In the genomic region with DNA sequence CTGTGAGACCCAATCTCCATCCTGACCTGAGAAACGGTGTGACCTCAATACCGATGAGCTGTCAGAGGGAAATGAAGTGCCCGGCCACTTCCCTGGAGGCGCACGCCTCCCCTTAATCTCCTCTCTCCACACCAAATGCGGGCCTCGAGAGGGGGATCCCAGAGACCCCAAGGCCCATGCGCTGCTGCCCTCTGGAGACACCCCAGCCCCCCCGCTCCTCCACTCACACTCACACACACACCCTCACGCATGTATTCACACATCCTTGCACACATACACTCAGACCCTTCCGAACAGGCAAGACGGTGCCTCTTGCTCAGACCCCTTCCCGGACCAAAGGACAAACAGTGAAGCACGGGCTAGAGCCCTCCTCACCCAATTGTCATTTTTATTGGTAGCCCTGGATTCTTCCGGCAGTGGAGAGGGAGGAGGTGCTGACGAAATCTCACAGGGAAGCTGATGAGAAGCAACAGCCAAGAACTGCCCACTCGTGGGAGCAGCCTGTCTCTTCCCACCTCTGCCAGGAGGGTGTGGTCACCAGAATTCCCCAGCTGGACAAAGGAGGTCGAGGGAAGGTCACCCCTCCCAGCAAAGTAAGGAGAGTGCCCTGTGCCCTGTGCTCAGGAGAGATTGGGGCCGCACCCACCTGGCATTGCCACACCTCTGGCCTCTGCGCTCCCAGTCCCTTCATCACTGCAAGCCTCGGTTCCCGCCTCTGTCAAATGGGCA, we compare ENCODE assay signal across 18 cellular contexts.
A peak's percentile ranks its signal among the peaks of the same experiment; 100 is the strongest.
DNase-seq lines count a peak whose midpoint lies in the region; ATAC-seq and TF ChIP-seq lines count a peak whose summit lies in the region.
"Had no signal": no experiment of that assay in that cellular context is flagged by ENCODE, and none has a peak within 500 bp of the region (broad histone marks: within the 10 kb centered on the region; RNA-seq: fewer than 3 reads in every experiment).

No MANE protein-coding gene starts in this region.

- peaks cover 42% of the 10 kb centered on the region for H3K4me1 Mint-ChIP-seq in GM23338
- H3K4me1 Mint-ChIP-seq in effector memory CD8-positive, alpha-beta T cell (ENCODE audit: low read depth in 2 of 2) = peaks cover 5 to 7% of the 10 kb centered on the region in 2 donors
- peaks cover 4% of the 10 kb centered on the region for H3K4me1 Mint-ChIP-seq in activated CD8-positive, alpha-beta T cell treated with anti-CD3 and anti-CD28 coated beads, Interleukin-2, amount 10 ng/mL, durations not matched to agents 7 days and 5 days (ENCODE audit: low read depth)

- H3K4me2 ChIP-seq in GM23338 = no peak overlapping the region
- H3K4me2 ChIP-seq: PC-9 had no signal

- peaks cover 10% of the 10 kb centered on the region for H3K27me3 Mint-ChIP-seq in GM23338 (ENCODE audit: insufficient read depth, low read depth, poor library complexity)
- no peaks in the 10 kb centered on the region for H3K27me3 Mint-ChIP-seq in effector memory CD8-positive, alpha-beta T cell
- peaks cover 16% of the 10 kb centered on the region for H3K27me3 Mint-ChIP-seq in activated CD8-positive, alpha-beta T cell treated with anti-CD3 and anti-CD28 coated beads, Interleukin-2, amount 10 ng/mL, durations not matched to agents 7 days and 5 days (ENCODE audit: low read depth)
- H3K27me3 Mint-ChIP-seq: CD4-positive, alpha-beta T cell had no signal

- POLR2A ChIA-PET in activated CD8-positive, alpha-beta T cell treated with anti-CD3 and anti-CD28 coated beads, Interleukin-2, amount 10 ng/mL, durations not matched to agents 7 days and 5 days (lab: Charles Lee) = no interaction called here

- no peak for ATAC-seq in GM23338
- ATAC-seq in effector memory CD8-positive, alpha-beta T cell (replicated peaks) = no peak
- ATAC-seq in right cardiac atrium = peak; percentile 86 to 91
- no peak for ATAC-seq in activated CD8-positive, alpha-beta T cell treated with anti-CD3 and anti-CD28 coated beads, Interleukin-2, amount 10 ng/mL, durations not matched to agents 7 days and 5 days
- no peak for ATAC-seq in GM21737 (IDR thresholded peaks at IDR 0.05; ENCODE audit: unreplicated experiment)
- ATAC-seq: naive thymus-derived CD4-positive, alpha-beta T cell had no signal

- peaks cover 3% of the 10 kb centered on the region; the same call in 1 of the 3 replicates for H3K36me3 Mint-ChIP-seq in GM23338 (ENCODE audit: low read depth)
- peaks cover 4% of the 10 kb centered on the region for H3K36me3 Mint-ChIP-seq in effector memory CD8-positive, alpha-beta T cell (ENCODE audit: insufficient read depth)
- no peaks in the 10 kb centered on the region for H3K36me3 Mint-ChIP-seq in activated CD8-positive, alpha-beta T cell treated with anti-CD3 and anti-CD28 coated beads, Interleukin-2, amount 10 ng/mL, durations not matched to agents 7 days and 5 days (ENCODE audit: low read depth)
- H3K36me3 Mint-ChIP-seq: naive thymus-derived CD4-positive, alpha-beta T cell had no signal

- H3K27ac Mint-ChIP-seq in GM23338 = 0 out of 2 replicates have a peak overlapping the region, but pooled peaks have one; percentile 25
- H3K27ac Mint-ChIP-seq in effector memory CD8-positive, alpha-beta T cell = peak overlapping the region; percentile 8 to 22
- no peak overlapping the region for H3K27ac Mint-ChIP-seq in activated CD8-positive, alpha-beta T cell treated with anti-CD3 and anti-CD28 coated beads, Interleukin-2, amount 10 ng/mL, durations not matched to agents 7 days and 5 days
- H3K27ac Mint-ChIP-seq: CD4-positive, alpha-beta T cell had no signal

- no peaks in the 10 kb centered on the region for H3K79me2 ChIP-seq in GM23338 (replicated peaks; ENCODE audit: insufficient read depth)

- DNase-seq in GM23338 (ENCODE audit: low spot score) = no peak
- DNase-seq in effector memory CD8-positive, alpha-beta T cell = no peak
- DNase-seq in right cardiac atrium = peak; percentile 79 to 88 (median 83)
- DNase-seq in WERI-Rb-1 = no peak
- DNase-seq in H4 (ENCODE audit: low spot score) = no peak
- no peak for DNase-seq in activated CD8-positive, alpha-beta T cell treated with anti-CD3 and anti-CD28 coated beads, Interleukin-2, amount 10 ng/mL, durations not matched to agents 7 days and 5 days
- DNase-seq: activated CD4-positive, alpha-beta T cell treated with anti-CD3 and anti-CD28 coated beads for 1 hour; activated gamma-delta T cell treated with Interleukin-2 at 50 U/mL for 16 hours; CD4-positive, alpha-beta T cell; cortex of kidney; naive thymus-derived CD4-positive, alpha-beta T cell; NCI-H1694; NCI-H774; PC-9; T-helper 9 cell had no signal

- intact Hi-C loops in right cardiac atrium (cut with DNase I) = no loop called here

- H3K27me3 ChIP-seq in GM23338 (ENCODE audit: insufficient read depth) = no peaks in the 10 kb centered on the region
- no peaks in the 10 kb centered on the region for H3K27me3 ChIP-seq in right cardiac atrium (ENCODE audit: control insufficient read depth, insufficient read depth)
- no peaks in the 10 kb centered on the region for H3K27me3 ChIP-seq in stomach smooth muscle (ENCODE audit: control insufficient read depth in 1 of 2, insufficient read depth in 2 of 2, low read length in 2 of 2)
- no peaks in the 10 kb centered on the region for H3K27me3 ChIP-seq in WERI-Rb-1 (ENCODE audit: insufficient read depth, low read depth, severe bottlenecking)

- H3K4me1 ChIP-seq in GM23338 (ENCODE audit: insufficient read depth) (peaks cover 7% of the 10 kb centered on the region), right cardiac atrium (ENCODE audit: control insufficient read depth, insufficient read depth, low read length) (no peaks in the 10 kb centered on the region), stomach smooth muscle (ENCODE audit: control insufficient read depth, insufficient read depth, low read length) (peaks cover 4% of the 10 kb centered on the region)

- 0 out of 2 replicates have a peak, but pooled peaks cover 2% of the 10 kb centered on the region for H3F3A ChIP-seq in GM23338 (replicated peaks; ENCODE audit: low read depth)

- H3K4me3 ChIP-seq in GM23338 = no peak overlapping the region
- H3K4me3 ChIP-seq in right cardiac atrium (ENCODE audit: low read length) = no peak overlapping the region
- H3K4me3 ChIP-seq in stomach smooth muscle (ENCODE audit: low read length in 2 of 2) = no peak overlapping the region
- H3K4me3 ChIP-seq in WERI-Rb-1 (ENCODE audit: low read depth, low read length) = no peak overlapping the region
- H3K4me3 ChIP-seq: PC-9, SK-N-MC had no signal

- no peak overlapping the region for H3K4me3 Mint-ChIP-seq in GM23338
- no peak overlapping the region for H3K4me3 Mint-ChIP-seq in effector memory CD8-positive, alpha-beta T cell
- no peak overlapping the region for H3K4me3 Mint-ChIP-seq in activated CD8-positive, alpha-beta T cell treated with anti-CD3 and anti-CD28 coated beads, Interleukin-2, amount 10 ng/mL, durations not matched to agents 7 days and 5 days
- H3K4me3 Mint-ChIP-seq: CD4-positive, alpha-beta T cell; naive thymus-derived CD4-positive, alpha-beta T cell had no signal

- peak overlapping the region; percentile 56 for H2AFZ ChIP-seq in GM23338
- H2AFZ ChIP-seq: PC-9 had no signal

- H3K36me3 ChIP-seq in GM23338 (ENCODE audit: insufficient read depth) (no peaks in the 10 kb centered on the region), stomach smooth muscle (ENCODE audit: control insufficient read depth in 2 of 2, insufficient read depth in 2 of 2, low read length in 2 of 2) (no peaks in the 10 kb centered on the region), WERI-Rb-1 (no peaks in the 10 kb centered on the region)

- no peak overlapping the region for H3K9ac ChIP-seq in stomach smooth muscle (ENCODE audit: low read length in 2 of 2)

- WGBS in right cardiac atrium = 63% methylated on average over 22 of the region's 22 CpGs

- peaks cover 6% of the 10 kb centered on the region; the same call in 1 of the 3 replicates for H3K9me3 Mint-ChIP-seq in GM23338
- H3K9me3 Mint-ChIP-seq in effector memory CD8-positive, alpha-beta T cell = no peaks in the 10 kb centered on the region
- no peaks in the 10 kb centered on the region for H3K9me3 Mint-ChIP-seq in activated CD8-positive, alpha-beta T cell treated with anti-CD3 and anti-CD28 coated beads, Interleukin-2, amount 10 ng/mL, durations not matched to agents 7 days and 5 days (ENCODE audit: insufficient read depth)
- H3K9me3 Mint-ChIP-seq: CD4-positive, alpha-beta T cell; naive thymus-derived CD4-positive, alpha-beta T cell had no signal

- H3K27ac ChIP-seq in GM23338 (ENCODE audit: low read depth) (no peak overlapping the region), right cardiac atrium (ENCODE audit: low read length) (peak overlapping the region; percentile 38), stomach smooth muscle (ENCODE audit: low read length) (peak overlapping the region; percentile 11), WERI-Rb-1 (no peak overlapping the region)
- H3K27ac ChIP-seq: PC-9, SK-N-MC had no signal

- no peaks in the 10 kb centered on the region for H3K9me2 ChIP-seq in GM23338 (ENCODE audit: insufficient read depth)

- no peaks in the 10 kb centered on the region for H4K20me1 ChIP-seq in GM23338 (replicated peaks; ENCODE audit: insufficient read depth)

- no peak for TF ChIP-seq CTCF in GM23338 (conservative IDR thresholded peaks at IDR 0.05; ENCODE audit: low read depth in 2 of 2)
- TF ChIP-seq CTCF in WERI-Rb-1 (IDR thresholded peaks at IDR 0.05; ENCODE audit: low read depth, low read length) = no peak

- no peaks in the 10 kb centered on the region for H3K9me3 ChIP-seq in right cardiac atrium (ENCODE audit: control insufficient read depth, low read length)
- no peaks in the 10 kb centered on the region for H3K9me3 ChIP-seq in stomach smooth muscle (ENCODE audit: control insufficient read depth in 2 of 2, low read length in 2 of 2)
- no peaks in the 10 kb centered on the region for H3K9me3 ChIP-seq in WERI-Rb-1 (ENCODE audit: severe bottlenecking)

- CTCF ChIA-PET in activated CD8-positive, alpha-beta T cell treated with anti-CD3 and anti-CD28 coated beads, Interleukin-2, amount 10 ng/mL, durations not matched to agents 7 days and 5 days (lab: Charles Lee) = no interaction called here

TF ChIP-seq in GM23338, 12 proteins besides CTCF, POLR2A, EP300 and RAD21:
- TF ChIP-seq, protein P1, sequence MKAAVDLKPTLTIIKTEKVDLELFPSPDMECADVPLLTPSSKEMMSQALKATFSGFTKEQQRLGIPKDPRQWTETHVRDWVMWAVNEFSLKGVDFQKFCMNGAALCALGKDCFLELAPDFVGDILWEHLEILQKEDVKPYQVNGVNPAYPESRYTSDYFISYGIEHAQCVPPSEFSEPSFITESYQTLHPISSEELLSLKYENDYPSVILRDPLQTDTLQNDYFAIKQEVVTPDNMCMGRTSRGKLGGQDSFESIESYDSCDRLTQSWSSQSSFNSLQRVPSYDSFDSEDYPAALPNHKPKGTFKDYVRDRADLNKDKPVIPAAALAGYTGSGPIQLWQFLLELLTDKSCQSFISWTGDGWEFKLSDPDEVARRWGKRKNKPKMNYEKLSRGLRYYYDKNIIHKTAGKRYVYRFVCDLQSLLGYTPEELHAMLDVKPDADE (IDR thresholded peaks at IDR 0.05) = no peak

Comparison
In these comparisons a context has a peak if more than half of its experiments do, and no peak if none do; other contexts are left out.
1. ATAC-seq: peak in right cardiac atrium (2 of 2); none in GM23338 (single experiment), effector memory CD8-positive, alpha-beta T cell (single experiment), activated CD8-positive, alpha-beta T cell treated with anti-CD3 and anti-CD28 coated beads, Interleukin-2, amount 10 ng/mL, durations not matched to agents 7 days and 5 days (single experiment) and GM21737 (single experiment).
2. DNase-seq: peak in right cardiac atrium (3 of 3); none in GM23338 (single experiment), effector memory CD8-positive, alpha-beta T cell (0 of 3), WERI-Rb-1 (single experiment), H4 (single experiment) and activated CD8-positive, alpha-beta T cell treated with anti-CD3 and anti-CD28 coated beads, Interleukin-2, amount 10 ng/mL, durations not matched to agents 7 days and 5 days (single experiment).
3. H3K27ac ChIP-seq: peak in right cardiac atrium (single experiment) and stomach smooth muscle (single experiment); none in GM23338 (single experiment) and WERI-Rb-1 (single experiment).